In the genomic region with DNA sequence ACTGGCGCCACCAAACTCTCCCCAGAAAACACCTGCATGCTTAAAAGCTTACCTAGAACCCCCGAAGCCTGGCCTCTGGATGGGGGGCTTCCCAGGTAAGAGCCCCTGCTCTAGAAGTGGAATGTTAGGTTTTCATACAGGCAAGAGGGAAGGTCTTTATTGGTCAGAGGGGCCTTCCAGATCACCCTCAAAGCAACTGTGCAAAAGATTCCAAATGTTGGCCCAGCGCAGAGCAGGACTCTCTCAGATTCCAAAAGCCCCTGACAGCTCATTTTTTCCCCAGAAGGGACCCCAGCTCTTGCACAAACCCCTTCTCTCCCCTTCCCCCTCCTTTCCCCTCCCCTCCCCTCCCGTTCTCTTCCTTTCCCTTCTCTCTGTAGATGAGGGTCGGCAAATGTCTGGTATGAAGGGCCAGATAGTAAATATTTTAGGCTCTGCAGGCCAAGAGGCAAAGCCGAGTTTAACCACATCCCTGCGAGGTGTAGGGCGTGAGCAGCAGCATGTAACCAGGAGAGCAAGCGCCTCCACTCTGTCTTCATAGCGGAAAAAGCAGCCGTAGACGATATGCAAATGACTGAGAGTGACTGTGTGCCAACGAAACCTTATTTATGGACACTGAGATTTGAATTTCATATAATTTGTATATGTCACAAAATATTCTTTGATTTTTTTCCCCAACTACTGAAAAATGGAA, we compare ENCODE assay signal across 7 cellular contexts.
DNase-seq lines count a peak whose midpoint lies in the region; ATAC-seq, FAIRE-seq and TF ChIP-seq lines count a peak whose summit lies in the region.

No MANE protein-coding gene starts in this region.

- H3K27me3 ChIP-seq in GM12878 (replicated peaks in 1 of 2; ENCODE audit: control insufficient read depth in 2 of 2, insufficient read depth in 2 of 2, low read length in 1 of 2) (no peaks in the 10 kb centered on the region), neural progenitor cell (no peaks in the 10 kb centered on the region)

- H3K36me3 ChIP-seq in GM12878 (ENCODE audit: control insufficient read depth in 2 of 2, insufficient read depth in 2 of 2, low read length in 1 of 2) (no peaks in the 10 kb centered on the region), neural progenitor cell (no peaks in the 10 kb centered on the region)

- CTCF ChIA-PET in T-cell (lab: Charles Lee): interaction anchor here in 1 of 2 donors (1.0 kb wide), 3 partner anchors 18 to 35 kb away, joined by 3 to 4 read pairs (median 3); no protein-coding TSS in a partner anchor
- CTCF ChIA-PET in GM12878 (lab: Yijun Ruan, JAX): interaction anchor here (0.6 to 5.8 kb wide), 7 partner anchors 13 to 331 kb away, joined by 3 to 43 read pairs (median 6); no protein-coding TSS in a partner anchor

- POLR2A ChIA-PET in T-cell (lab: Charles Lee): interaction anchor here in 1 of 2 donors (1.1 to 2.6 kb wide), 3 partner anchors 13 to 20 kb away, joined by 5 to 16 read pairs (median 11); no protein-coding TSS in a partner anchor
- POLR2A ChIA-PET in GM12878 (lab: Charles Lee): interaction anchor here (1.0 to 6.3 kb wide), 8 partner anchors 10 to 100 kb away, joined by 3 to 63 read pairs (median 13); no protein-coding TSS in a partner anchor

- SMC1A ChIA-PET in GM12878 (lab: Charles Lee; ENCODE audit: uncharacterized antibody, unreplicated experiment): interaction anchor here (0.6 to 9.9 kb wide), 14 partner anchors 13 to 342 kb away, joined by 3 to 129 read pairs (median 18); no protein-coding TSS in a partner anchor

- BruUV-seq in GM12878 (replicated peaks; lab: Mats Ljungman, UMichigan): no TSS peak

- H2AFZ ChIP-seq in GM12878 (ENCODE audit: control insufficient read depth, low read depth, low read length): no peak overlapping the region
- H2AFZ ChIP-seq in neural progenitor cell (replicated peaks): no peak overlapping the region

- H3K4me1 Mint-ChIP-seq in T-cell (peaks cover 74 to 95% (median 77%) of the 10 kb centered on the region in 3 donors), neural progenitor cell (peaks cover 92% of the 10 kb centered on the region)

- H4K20me1 ChIP-seq in GM12878 (ENCODE audit: control insufficient read depth, insufficient read depth): no peaks in the 10 kb centered on the region
- H4K20me1 ChIP-seq in neural progenitor cell (ENCODE audit: low read depth): no peaks in the 10 kb centered on the region

- H3K4me3 ChIP-seq in GM12878 (peak overlapping the region; percentile 70), neural progenitor cell (no peak overlapping the region)

- WGBS in GM12878 (ENCODE audit: insufficient coverage, insufficient replicate concordance, low lambda C conversion rate, missing lambda C conversion rate): 1% methylated on average over 13 of the region's 13 CpGs

- H3K27ac ChIP-seq in GM12878 (ENCODE audit: control insufficient read depth, insufficient read depth): peak overlapping the region; percentile 93
- no peak overlapping the region for H3K27ac ChIP-seq in neural progenitor cell

- no peaks in the 10 kb centered on the region for H3K27me3 Mint-ChIP-seq in T-cell
- peaks cover 2% of the 10 kb centered on the region for H3K27me3 Mint-ChIP-seq in neural progenitor cell (ENCODE audit: insufficient read depth, low read depth)

- H3K36me3 Mint-ChIP-seq in T-cell: no peaks in the 10 kb centered on the region
- H3K36me3 Mint-ChIP-seq in neural progenitor cell: no peaks in the 10 kb centered on the region

- ATAC-seq in HG03066 (IDR thresholded peaks at IDR 0.05; ENCODE audit: low read depth, unreplicated experiment): peak; percentile 79
- ATAC-seq in T-cell (replicated peaks in 1 of 4): peak; percentile 81 to 88 (median 83)
- peak; percentile 85 for ATAC-seq in GM12878

- H3K27ac Mint-ChIP-seq in T-cell (peak overlapping the region; percentile 88 to 97), neural progenitor cell (peak overlapping the region; percentile 94)

- FAIRE-seq in GM12878 (lab: Jason Lieb, UNC): peak; percentile 92

- in situ Hi-C loops in GM12878 (cut with MboI): no loop called here

- TF ChIP-seq EP300 in GM12878 (IDR thresholded peaks at IDR 0.05; ENCODE audit: borderline replicate concordance in 1 of 2, control insufficient read depth in 1 of 2, low read depth in 2 of 2, low read length in 2 of 2): 0 out of 4 replicates have a peak, but pooled peaks of 1 of the 2 experiments have one; percentile 28

- RAD21 ChIA-PET in GM12878 (lab: Charles Lee; ENCODE audit: unreplicated experiment): interaction anchor here (0.5 to 6.8 kb wide), 14 partner anchors 13 to 112 kb away, joined by 3 to 72 read pairs (median 6); no protein-coding TSS in a partner anchor

- TF ChIP-seq CTCF in GM12878 (IDR thresholded peaks at IDR 0.05 in 2 of 3, conservative IDR thresholded peaks at IDR 0.05 in 1 of 3; ENCODE audit: control insufficient read depth in 2 of 3, extremely low read depth in 1 of 3, insufficient read depth in 1 of 3, low read depth in 3 of 3, low read length in 3 of 3) (no peak), neural progenitor cell (IDR thresholded peaks at IDR 0.05) (no peak)

- H3F3A ChIP-seq in neural progenitor cell (ENCODE audit: low read depth): peaks cover 10% of the 10 kb centered on the region

- H3K4me1 ChIP-seq in GM12878 (ENCODE audit: control insufficient read depth, insufficient read depth, low read length): peaks cover 41% of the 10 kb centered on the region
- H3K4me1 ChIP-seq in neural progenitor cell: peaks cover 32% of the 10 kb centered on the region

- TF ChIP-seq POLR2A in GM19193 (IDR thresholded peaks at IDR 0.05; ENCODE audit: extremely low read depth, insufficient read depth, insufficient read length) (peak; percentile 74), GM12878 (IDR thresholded peaks at IDR 0.05; ENCODE audit: low read depth, low read length) (peak; percentile 71)

- H3K9me3 ChIP-seq in GM12878 (replicated peaks; ENCODE audit: control insufficient read depth, insufficient read depth, low read length): no peaks in the 10 kb centered on the region
- no peaks in the 10 kb centered on the region for H3K9me3 ChIP-seq in neural progenitor cell (ENCODE audit: low read depth)

- TF ChIP-seq RAD21 in GM12878 (IDR thresholded peaks at IDR 0.05; ENCODE audit: insufficient read depth, low read depth, low read length): no peak

- H3K4me3 Mint-ChIP-seq in T-cell (peak overlapping the region; percentile 72 to 83 (median 79)), neural progenitor cell (peak overlapping the region; percentile 67)

- H3K9ac ChIP-seq in GM12878 (ENCODE audit: control insufficient read depth, insufficient read depth, low read length): peak overlapping the region; percentile 68
- no peak overlapping the region for H3K9ac ChIP-seq in neural progenitor cell

- peak overlapping the region; percentile 91 for H3K4me2 ChIP-seq in GM12878 (ENCODE audit: control insufficient read depth, insufficient read depth)
- no peak overlapping the region for H3K4me2 ChIP-seq in neural progenitor cell

- H3K79me2 ChIP-seq in GM12878 (ENCODE audit: control insufficient read depth, insufficient read depth, low read length) (peaks cover 6% of the 10 kb centered on the region), neural progenitor cell (ENCODE audit: low read depth) (no peaks in the 10 kb centered on the region)

- peak in 33 of 34 experiments; percentile 29 to 70 (median 55) for DNase-seq in T-cell
- no peak for DNase-seq in GM12878 (ENCODE audit: low read depth, low spot score)
- DNase-seq in neural progenitor cell (ENCODE audit: low spot score): no peak
- DNase-seq in iPS-NIHi7 (ENCODE audit: extremely low spot score): no peak
- DNase-seq in putamen (ENCODE audit: low spot score): no peak

- intact Hi-C loops in GM12878 (cut with micrococcal nuclease; ENCODE audit: unreplicated experiment): loop anchor here (1.0 to 5.0 kb wide), 9 partner anchors 13 to 122 kb away; no protein-coding TSS in a partner anchor

- H3K9me3 Mint-ChIP-seq in T-cell (no peaks in the 10 kb centered on the region), neural progenitor cell (no peaks in the 10 kb centered on the region)

TF ChIP-seq in GM12878, 131 proteins besides CTCF, POLR2A, EP300 and RAD21 (continues in another document):
- peak; percentile 85 for TF ChIP-seq RUNX3 (IDR thresholded peaks at IDR 0.05; ENCODE audit: low read length)
- TF ChIP-seq POU2F2 (IDR thresholded peaks at IDR 0.05; ENCODE audit: borderline replicate concordance, low read depth, low read length): peak; percentile 95; the same call in 2 of the 3 replicates
- no peak for TF ChIP-seq FOS (IDR thresholded peaks at IDR 0.05; ENCODE audit: borderline replicate concordance, extremely low read depth, insufficient read length)
- TF ChIP-seq MEF2B (IDR thresholded peaks at IDR 0.05; ENCODE audit: partially characterized antibody, poor library complexity, severe bottlenecking): peak; percentile 22
- 0 out of 2 replicates have a peak, but pooled peaks have one; percentile 1 for TF ChIP-seq CREM (IDR thresholded peaks at IDR 0.05; ENCODE audit: low read depth)
- no peak for TF ChIP-seq SREBF1 (IDR thresholded peaks at IDR 0.05; ENCODE audit: low read length)
- TF ChIP-seq PAX5 (IDR thresholded peaks at IDR 0.05; ENCODE audit: borderline replicate concordance, low read depth, low read length): peak; percentile 40; the same call in 1 of the 2 replicates
- TF ChIP-seq RBBP5 (conservative IDR thresholded peaks at IDR 0.05): no peak
- TF ChIP-seq TAF1 (IDR thresholded peaks at IDR 0.05; ENCODE audit: borderline replicate concordance, low read depth, low read length): peak; percentile 81
- TF ChIP-seq, protein P1, sequence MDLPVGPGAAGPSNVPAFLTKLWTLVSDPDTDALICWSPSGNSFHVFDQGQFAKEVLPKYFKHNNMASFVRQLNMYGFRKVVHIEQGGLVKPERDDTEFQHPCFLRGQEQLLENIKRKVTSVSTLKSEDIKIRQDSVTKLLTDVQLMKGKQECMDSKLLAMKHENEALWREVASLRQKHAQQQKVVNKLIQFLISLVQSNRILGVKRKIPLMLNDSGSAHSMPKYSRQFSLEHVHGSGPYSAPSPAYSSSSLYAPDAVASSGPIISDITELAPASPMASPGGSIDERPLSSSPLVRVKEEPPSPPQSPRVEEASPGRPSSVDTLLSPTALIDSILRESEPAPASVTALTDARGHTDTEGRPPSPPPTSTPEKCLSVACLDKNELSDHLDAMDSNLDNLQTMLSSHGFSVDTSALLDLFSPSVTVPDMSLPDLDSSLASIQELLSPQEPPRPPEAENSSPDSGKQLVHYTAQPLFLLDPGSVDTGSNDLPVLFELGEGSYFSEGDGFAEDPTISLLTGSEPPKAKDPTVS (IDR thresholded peaks at IDR 0.05; ENCODE audit: low read depth, low read length): no peak
- peak; percentile 81 for TF ChIP-seq POLR2AphosphoS5 (IDR thresholded peaks at IDR 0.05; ENCODE audit: low read length)
- TF ChIP-seq CREB1 (IDR thresholded peaks at IDR 0.05; ENCODE audit: low read depth): 0 out of 2 replicates have a peak, but pooled peaks have one; percentile 41

Comparison
In these comparisons a context has a peak if more than half of its experiments do, and no peak if none do; other contexts are left out.
1. DNase-seq: peak in T-cell (33 of 34); none in GM12878 (single experiment), neural progenitor cell (single experiment), iPS-NIHi7 (single experiment) and putamen (single experiment).
2. Peak in every context shown above with its lines, with median percentiles within 50 percentile points of each other: ATAC-seq.